Comparison of ENCODE assay signal across 1 cellular context in genomic region chr1:85707990-85708825, GRCh38.
TF ChIP-seq lines count a peak whose summit lies in the region.

TSS of gene ZNHIT6 (minus strand) at chr1:85708433. CDS start at chr1:85708284, 149 bp downstream.

TF ChIP-seq in HepG2, 621 proteins besides CTCF, POLR2A, EP300 and RAD21 (continued from another document and continues in another):
- TF ChIP-seq ZBTB38 (CRISPR knock-in tag; IDR thresholded peaks at IDR 0.05) (peak; percentile 84), REL (CRISPR knock-in tag; conservative IDR thresholded peaks at IDR 0.05) (0 out of 2 replicates have a peak, but pooled peaks have one; percentile 52), NONO (IDR thresholded peaks at IDR 0.05) (no peak), NONO (CRISPR knock-in tag; conservative IDR thresholded peaks at IDR 0.05) (peak; percentile 85), POLR2G (IDR thresholded peaks at IDR 0.05; ENCODE audit: low read depth, low read length) (peak; percentile 91), KMT2B (CRISPR knock-in tag; IDR thresholded peaks at IDR 0.05) (peak; percentile 97), ZNF414 (CRISPR knock-in tag; IDR thresholded peaks at IDR 0.05) (peak; percentile 76; the same call in 1 of the 2 replicates), DNMT1 (CRISPR knock-in tag; IDR thresholded peaks at IDR 0.05) (peak; percentile 74; the same call in 1 of the 2 replicates), HMGXB4 (CRISPR knock-in tag; IDR thresholded peaks at IDR 0.05; ENCODE audit: borderline replicate concordance in 1 of 2, low read depth in 1 of 2) (peak; percentile 79 to 86; a peak in 3 of 4 replicates), DMAP1 (CRISPR knock-in tag; IDR thresholded peaks at IDR 0.05) (peak; percentile 94), GABPA (IDR thresholded peaks at IDR 0.05; ENCODE audit: low read depth, low read length) (no peak; the same call in none of the 2 replicates), GABPA (CRISPR knock-in tag; IDR thresholded peaks at IDR 0.05; ENCODE audit: low read depth) (peak; percentile 81), FOXK1 (CRISPR knock-in tag; IDR thresholded peaks at IDR 0.05; ENCODE audit: borderline replicate concordance, low read depth) (peak; percentile 77; the same call in 1 of the 2 replicates), JUNB (CRISPR knock-in tag; IDR thresholded peaks at IDR 0.05; ENCODE audit: borderline replicate concordance) (peak; percentile 67), ZSCAN9 (CRISPR knock-in tag; IDR thresholded peaks at IDR 0.05; ENCODE audit: borderline replicate concordance) (peak; percentile 63; the same call in 1 of the 2 replicates), ZC3H4 (CRISPR knock-in tag; IDR thresholded peaks at IDR 0.05; ENCODE audit: borderline replicate concordance) (no peak), ZNF446 (CRISPR knock-in tag; IDR thresholded peaks at IDR 0.05) (0 out of 2 replicates have a peak, but pooled peaks have one; percentile 23), ZBTB26 (CRISPR knock-in tag; IDR thresholded peaks at IDR 0.05; ENCODE audit: borderline replicate concordance) (peak; percentile 33; the same call in 1 of the 2 replicates), ZNF350 (CRISPR knock-in tag; IDR thresholded peaks at IDR 0.05; ENCODE audit: borderline replicate concordance, low read depth) (peak; percentile 74; the same call in 1 of the 2 replicates), NR2C2 (CRISPR knock-in tag; IDR thresholded peaks at IDR 0.05; ENCODE audit: borderline replicate concordance) (0 out of 2 replicates have a peak, but pooled peaks have one; percentile 38), AKNA (CRISPR knock-in tag; IDR thresholded peaks at IDR 0.05; ENCODE audit: borderline replicate concordance) (0 out of 2 replicates have a peak, but pooled peaks have one; percentile 24), ZNF431 (CRISPR knock-in tag; IDR thresholded peaks at IDR 0.05; ENCODE audit: borderline replicate concordance, low read depth) (peak; percentile 78; the same call in 1 of the 2 replicates), AHDC1 (CRISPR knock-in tag; IDR thresholded peaks at IDR 0.05; ENCODE audit: borderline replicate concordance) (peak; percentile 82), PBX2 (CRISPR knock-in tag; IDR thresholded peaks at IDR 0.05) (0 out of 2 replicates have a peak, but pooled peaks have one; percentile 14), ARID5B (CRISPR knock-in tag; IDR thresholded peaks at IDR 0.05) (peak; percentile 57), ZNF143 (CRISPR knock-in tag; IDR thresholded peaks at IDR 0.05) (peak; percentile 39; the same call in 1 of the 2 replicates), ZFP36L2 (CRISPR knock-in tag; IDR thresholded peaks at IDR 0.05) (no peak), ZXDC (CRISPR knock-in tag; IDR thresholded peaks at IDR 0.05) (no peak), HDAC6 (IDR thresholded peaks at IDR 0.05; ENCODE audit: low read depth, low read length) (no peak), GZF1 (CRISPR knock-in tag; IDR thresholded peaks at IDR 0.05) (peak; percentile 89; the same call in 1 of the 2 replicates), ZZZ3 (CRISPR knock-in tag; IDR thresholded peaks at IDR 0.05; ENCODE audit: borderline replicate concordance) (peak; percentile 52; the same call in 1 of the 2 replicates), SPEN (CRISPR knock-in tag; IDR thresholded peaks at IDR 0.05; ENCODE audit: low read depth) (peak; percentile 92), ZSCAN29 (CRISPR knock-in tag; conservative IDR thresholded peaks at IDR 0.05) (0 out of 2 replicates have a peak, but pooled peaks have one; percentile 64)
